ENCODE assay signal across 8 cellular contexts in the genomic region with DNA sequence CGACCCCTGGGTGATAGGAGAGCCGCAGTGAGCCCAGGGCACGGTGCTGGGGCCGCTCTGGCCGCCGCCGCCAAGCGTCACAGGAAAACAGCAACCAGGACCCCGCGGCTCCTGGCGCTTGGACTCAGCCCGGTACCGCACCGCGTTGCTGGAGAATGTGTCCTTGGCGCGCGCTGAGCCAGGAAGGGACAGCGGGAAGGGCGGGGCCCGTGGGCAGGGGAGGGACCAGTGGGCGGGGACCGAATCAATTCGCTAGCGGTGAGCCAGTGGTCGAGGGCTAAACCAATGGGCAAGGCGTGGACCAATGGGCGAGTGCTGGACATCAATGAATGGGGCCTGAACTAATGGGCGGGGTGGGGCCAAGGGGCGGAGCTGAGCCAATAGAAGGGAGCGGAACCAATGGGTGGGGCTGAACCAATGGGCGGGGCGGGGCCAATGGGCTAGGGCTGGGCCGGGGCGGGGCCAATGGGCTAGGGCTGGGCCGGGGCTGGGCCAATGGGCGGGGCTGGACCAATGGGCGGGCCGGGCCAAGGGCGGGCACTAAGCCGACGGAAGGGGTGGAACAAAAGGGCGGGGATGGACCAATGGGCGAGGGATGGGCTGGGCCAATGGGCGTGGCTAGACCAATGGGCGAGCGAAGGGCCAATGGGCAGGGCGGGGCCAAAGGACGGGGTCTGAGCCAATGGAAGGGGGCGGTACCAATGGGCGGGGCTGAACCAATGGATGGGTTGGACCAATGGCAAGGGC. TPM values are rescaled to one million over a fixed set of nuclear protein-coding genes. Genes with fewer than 3 reads are reported as not detected.
A peak's percentile ranks its signal among the peaks of the same experiment; 100 is the strongest.
DNase-seq lines count a peak whose midpoint lies in the region; ATAC-seq and TF ChIP-seq lines count a peak whose summit lies in the region.

No MANE protein-coding gene starts in this region.

- no peaks in the 10 kb centered on the region for H3K27me3 ChIP-seq in lung (ENCODE audit: control insufficient read depth, insufficient read depth)

- peaks cover 25% of the 10 kb centered on the region for H3K4me1 Mint-ChIP-seq in CD14-positive monocyte
- peaks cover 26% of the 10 kb centered on the region for H3K4me1 Mint-ChIP-seq in activated CD8-positive, alpha-beta T cell treated with anti-CD3 and anti-CD28 coated beads, Interleukin-2, amount 10 ng/mL, durations not matched to agents 7 days and 5 days (ENCODE audit: low read depth)

- intact Hi-C loops in CD14-positive monocyte (cut with micrococcal nuclease) = loop anchor here in 1 of 2 donors (1.0 to 2.0 kb wide), 2 partner anchors 13 to 23 kb away; no protein-coding TSS in a partner anchor

- H3K27me3 Mint-ChIP-seq in CD14-positive monocyte (ENCODE audit: low read depth in 3 of 3) = peaks cover 0 to 1% (median 0%) of the 10 kb centered on the region in 3 donors
- peaks cover 3% of the 10 kb centered on the region for H3K27me3 Mint-ChIP-seq in activated CD8-positive, alpha-beta T cell treated with anti-CD3 and anti-CD28 coated beads, Interleukin-2, amount 10 ng/mL, durations not matched to agents 7 days and 5 days (ENCODE audit: low read depth)

- 0 to 1% methylated on average over 44 to 50 of the region's 51 CpGs for whole genome bisulfite sequencing in lung, 2 donors

- no peaks in the 10 kb centered on the region for H3K36me3 Mint-ChIP-seq in CD14-positive monocyte
- no peaks in the 10 kb centered on the region for H3K36me3 Mint-ChIP-seq in activated CD8-positive, alpha-beta T cell treated with anti-CD3 and anti-CD28 coated beads, Interleukin-2, amount 10 ng/mL, durations not matched to agents 7 days and 5 days (ENCODE audit: low read depth)

- DNase-seq in CD14-positive monocyte (ENCODE audit: low spot score) (peak; percentile 100), NCI-H82 (lab: John Stamatoyannopoulos, UW) (peak; percentile 100), lung (ENCODE audit: low spot score) (peak; percentile 100)
- DNase-seq in activated CD8-positive, alpha-beta T cell treated with anti-CD3 and anti-CD28 coated beads, Interleukin-2, amount 10 ng/mL, durations not matched to agents 7 days and 5 days = peak; percentile 98
- peak; percentile 82 for DNase-seq in effector CD4-positive, alpha-beta T cell
- DNase-seq in stimulated activated CD4-positive, alpha-beta T cell treated with anti-CD3 and anti-CD28 coated beads, TNF-alpha, amount 100 ng/mL, for 4 hours (ENCODE audit: low read depth in 3 of 3) = peak; percentile 72 to 77 (median 76)

- H3K27ac Mint-ChIP-seq in CD14-positive monocyte = peak overlapping the region in 6 of 7 donors; percentile 57 to 93 (median 85)
- H3K27ac Mint-ChIP-seq in activated CD8-positive, alpha-beta T cell treated with anti-CD3 and anti-CD28 coated beads, Interleukin-2, amount 10 ng/mL, durations not matched to agents 7 days and 5 days = peak overlapping the region; percentile 90

- no peak for TF ChIP-seq CTCF in CD14-positive monocyte (IDR thresholded peaks at IDR 0.05)
- TF ChIP-seq CTCF in lung (IDR thresholded peaks at IDR 0.05; ENCODE audit: control extremely low read depth, extremely low read depth) = no peak

- H3K27ac ChIP-seq in lung (ENCODE audit: low read depth in 1 of 2, low read length in 1 of 2) = peak overlapping the region; percentile 93 to 97

- H3K36me3 ChIP-seq in lung (ENCODE audit: control insufficient read depth in 2 of 2, insufficient read depth in 2 of 2, low read length in 2 of 2) = no peaks in the 10 kb centered on the region

- peaks cover 0 to 3% of the 10 kb centered on the region in 2 donors for H3K4me1 ChIP-seq in lung (ENCODE audit: control insufficient read depth in 2 of 2, insufficient read depth in 2 of 2, low read length in 2 of 2)

- no peaks in the 10 kb centered on the region for H3K9me3 ChIP-seq in lung (ENCODE audit: control insufficient read depth in 2 of 2, insufficient read depth in 1 of 2, low read length in 1 of 2)

- peaks cover 0 to 5% (median 0%) of the 10 kb centered on the region in 7 donors for H3K9me3 Mint-ChIP-seq in CD14-positive monocyte
- H3K9me3 Mint-ChIP-seq in activated CD8-positive, alpha-beta T cell treated with anti-CD3 and anti-CD28 coated beads, Interleukin-2, amount 10 ng/mL, durations not matched to agents 7 days and 5 days (ENCODE audit: insufficient read depth) = no peaks in the 10 kb centered on the region

- H3K4me3 ChIP-seq in lung = peak overlapping the region; percentile 50

- POLR2A ChIA-PET in activated CD8-positive, alpha-beta T cell treated with anti-CD3 and anti-CD28 coated beads, Interleukin-2, amount 10 ng/mL, durations not matched to agents 7 days and 5 days (lab: Charles Lee) = interaction anchor here (0.7 to 1.1 kb wide), 3 partner anchors 9 to 128 kb away, joined by 3 to 4 read pairs (median 3); a partner anchor contains a TSS

- CTCF ChIA-PET in activated CD8-positive, alpha-beta T cell treated with anti-CD3 and anti-CD28 coated beads, Interleukin-2, amount 10 ng/mL, durations not matched to agents 7 days and 5 days (lab: Charles Lee) = interaction anchor here (0.7 to 3.1 kb wide), 10 partner anchors 11 to 66 kb away, joined by 3 to 25 read pairs (median 4); a partner anchor contains a TSS

- peak overlapping the region; percentile 93 to 94 for H3K4me3 Mint-ChIP-seq in CD14-positive monocyte
- peak overlapping the region; percentile 91 for H3K4me3 Mint-ChIP-seq in activated CD8-positive, alpha-beta T cell treated with anti-CD3 and anti-CD28 coated beads, Interleukin-2, amount 10 ng/mL, durations not matched to agents 7 days and 5 days

- peak; percentile 65 for ATAC-seq in GM19395 (IDR thresholded peaks at IDR 0.05; ENCODE audit: unreplicated experiment)
- peak; percentile 56 for ATAC-seq in HG03565 (IDR thresholded peaks at IDR 0.05; ENCODE audit: unreplicated experiment)
- ATAC-seq in activated CD8-positive, alpha-beta T cell treated with anti-CD3 and anti-CD28 coated beads, Interleukin-2, amount 10 ng/mL, durations not matched to agents 7 days and 5 days = peak; percentile 79
- peak; percentile 90 for ATAC-seq in lung (ENCODE audit: insufficient read depth, low FRiP score)

RNA-seq across cellular contexts. Expression of a gene that starts 6.3 kb away (rescaled TPM):
- polyA plus RNA-seq in CD14-positive monocyte (1 to 10 TPM; 5.0 to 7.1 TPM), lung (10 to 100 TPM; 13.3 to 27.7 TPM)
- total RNA-seq in activated CD8-positive, alpha-beta T cell treated with anti-CD3 and anti-CD28 coated beads, Interleukin-2, amount 10 ng/mL, durations not matched to agents 7 days and 5 days = 10 to 100 TPM; 44.6 to 48.9 TPM
- total RNA-seq in lung = 10 to 100 TPM; 15.0 to 34.3 TPM

RNA-seq across cellular contexts. Expression of a gene that starts 22.4 kb away (rescaled TPM):
- polyA plus RNA-seq in CD14-positive monocyte = 10 to 100 TPM; 10.9 to 12.7 TPM
- 10 to 100 TPM; 22.5 to 22.8 TPM for total RNA-seq in activated CD8-positive, alpha-beta T cell treated with anti-CD3 and anti-CD28 coated beads, Interleukin-2, amount 10 ng/mL, durations not matched to agents 7 days and 5 days
- total RNA-seq in lung = 10 to 100 TPM; 26.7 to 38.0 TPM
- polyA plus RNA-seq in lung = 10 to 100 TPM; 40.4 to 40.6 TPM

RNA-seq across cellular contexts. Expression of a gene that starts 47.4 kb away (rescaled TPM):
- not detected for polyA plus RNA-seq in CD14-positive monocyte
- total RNA-seq in activated CD8-positive, alpha-beta T cell treated with anti-CD3 and anti-CD28 coated beads, Interleukin-2, amount 10 ng/mL, durations not matched to agents 7 days and 5 days = not detected
- total RNA-seq in lung = 10 to 100 TPM; 11.5 to 34.1 TPM
- polyA plus RNA-seq in lung = 10 to 100 TPM; 27.3 to 30.1 TPM

RNA-seq across cellular contexts. Expression of a gene that starts 58.7 kb away (rescaled TPM):
- not detected for polyA plus RNA-seq in CD14-positive monocyte
- under 1 TPM in 1 of 2 experiments, not detected in 1; 0.18 TPM for total RNA-seq in activated CD8-positive, alpha-beta T cell treated with anti-CD3 and anti-CD28 coated beads, Interleukin-2, amount 10 ng/mL, durations not matched to agents 7 days and 5 days
- total RNA-seq in lung = under 1 TPM in 1 of 2 donors, not detected in 1; 0.15 TPM
- under 1 TPM; 0.06 to 0.14 TPM for polyA plus RNA-seq in lung

Comparison
In these comparisons a context has a peak if more than half of its experiments do, and no peak if none do; other contexts are left out.
1. Peak in every context shown above with its lines: DNase-seq, ATAC-seq, H3K4me3 ChIP-seq and H3K27ac ChIP-seq.
2. RNA of a gene that starts 47.4 kb away (total RNA-seq): 11.5 to 34.1 TPM in lung; not detected in activated CD8-positive, alpha-beta T cell treated with anti-CD3 and anti-CD28 coated beads, Interleukin-2, amount 10 ng/mL, durations not matched to agents 7 days and 5 days; every median in the first group is over 10 times any median in the second.